Comparison of ENCODE assay signal across 11 cellular contexts in genomic region chr3:180306691-180307090, GRCh38.
DNase-seq lines count a peak whose midpoint lies in the region; ATAC-seq and TF ChIP-seq lines count a peak whose summit lies in the region.
"Had no signal": no experiment of that assay in that cellular context is flagged by ENCODE, and none has a peak within 500 bp of the region (broad histone marks: within the 10 kb centered on the region; RNA-seq: fewer than 3 reads in every experiment).

No MANE protein-coding gene starts in this region.

- TF ChIP-seq CTCF in parathyroid adenoma (IDR thresholded peaks at IDR 0.05): no peak

- H2AK5ac ChIP-seq in neuronal stem cell (ENCODE audit: low read depth, low read length): no peak overlapping the region

- peak; percentile 61 for DNase-seq in ELR (ENCODE audit: low read depth)
- DNase-seq in NCI-H226: peak; percentile 93
- no peak for DNase-seq in epithelial cell of prostate (ENCODE audit: low read depth, low spot score)
- DNase-seq in nucleus accumbens (lab: John Stamatoyannopoulos, UW): no peak
- no peak for DNase-seq in neuronal stem cell (ENCODE audit: low spot score)
- DNase-seq: activated CD4-positive, alpha-beta T cell treated with anti-CD3 and anti-CD28 coated beads, Interleukin-2, amount 50 U/mL, for 48 hours; stimulated activated naive CD4-positive, alpha-beta T cell treated with Interleukin-2 at 50 U/mL for 16 hours; T-helper 17 cell had no signal

- H2BK12ac ChIP-seq in neuronal stem cell (ENCODE audit: low read length): no peak overlapping the region

- H2BK15ac ChIP-seq in neuronal stem cell (ENCODE audit: low read length): no peak overlapping the region

- no peak overlapping the region for H3K9ac ChIP-seq in parathyroid adenoma
- H3K9ac ChIP-seq in neuronal stem cell (ENCODE audit: low read depth, low read length, poor library complexity): no peak overlapping the region

- no peak overlapping the region for H3K4me2 ChIP-seq in parathyroid adenoma (ENCODE audit: low read length)
- H3K4me2 ChIP-seq in neuronal stem cell (ENCODE audit: insufficient read depth, low read length, poor library complexity, severe bottlenecking): no peak overlapping the region

- no peak overlapping the region for H2BK120ac ChIP-seq in neuronal stem cell (ENCODE audit: low read depth, low read length)

- ATAC-seq in HG03039 (IDR thresholded peaks at IDR 0.05; ENCODE audit: unreplicated experiment): no peak
- ATAC-seq: GM12878, T-helper 17 cell had no signal

- no peak overlapping the region for H3K18ac ChIP-seq in neuronal stem cell (ENCODE audit: low read length)

- WGBS in neuronal stem cell (ENCODE audit: extremely low coverage in 2 of 2, insufficient read length in 2 of 2, insufficient replicate concordance in 1 of 2), 2 donors: no CpG with 5 or more reads among the region's 7 CpGs

- H3K9me3 ChIP-seq in parathyroid adenoma (ENCODE audit: control insufficient read depth, low read length) (no peaks in the 10 kb centered on the region), neuronal stem cell (replicated peaks in 1 of 2; ENCODE audit: control insufficient read depth in 2 of 2, insufficient read depth in 1 of 2, low read depth in 1 of 2, low read length in 2 of 2) (no peaks in the 10 kb centered on the region)

- no peak overlapping the region for H2BK5ac ChIP-seq in neuronal stem cell (ENCODE audit: low read length)

- H3K27ac ChIP-seq in epithelial cell of prostate: peak overlapping the region; percentile 7
- H3K27ac ChIP-seq in parathyroid adenoma: peak overlapping the region; percentile 26
- H3K27ac ChIP-seq in neuronal stem cell (replicated peaks; ENCODE audit: low read length): no peak overlapping the region

- H3K14ac ChIP-seq in neuronal stem cell (ENCODE audit: low read length): no peak overlapping the region

- no peak overlapping the region for H3K4ac ChIP-seq in neuronal stem cell (ENCODE audit: low read length)

- H3K4me3 ChIP-seq in parathyroid adenoma (ENCODE audit: low read depth, low read length) (no peak overlapping the region), neuronal stem cell (ENCODE audit: low read length in 2 of 2) (no peak overlapping the region)
- H3K4me3 ChIP-seq: GM12878 had no signal

- H3K79me2 ChIP-seq in parathyroid adenoma: no peaks in the 10 kb centered on the region

- H4K91ac ChIP-seq in neuronal stem cell (ENCODE audit: low read depth, low read length, poor library complexity): no peak overlapping the region

- H3K23ac ChIP-seq in neuronal stem cell (ENCODE audit: low read depth, low read length, poor library complexity): no peak overlapping the region

- H3K36me3 ChIP-seq in parathyroid adenoma (ENCODE audit: control insufficient read depth, insufficient read depth, low read length) (no peaks in the 10 kb centered on the region), neuronal stem cell (replicated peaks in 1 of 2; ENCODE audit: control insufficient read depth in 2 of 2, insufficient read depth in 2 of 2, low read length in 2 of 2) (no peaks in the 10 kb centered on the region)

- H3K4me1 ChIP-seq in parathyroid adenoma (peaks cover 6% of the 10 kb centered on the region), neuronal stem cell (ENCODE audit: control insufficient read depth in 2 of 2, insufficient read depth in 1 of 2, low read depth in 1 of 2, low read length in 2 of 2) (no peaks in the 10 kb centered on the region)

- H3K27me3 ChIP-seq in parathyroid adenoma (ENCODE audit: control insufficient read depth, insufficient read depth, low read length): no peaks in the 10 kb centered on the region
- no peaks in the 10 kb centered on the region for H3K27me3 ChIP-seq in neuronal stem cell (ENCODE audit: control insufficient read depth in 3 of 3, insufficient read depth in 3 of 3, low read depth in 1 of 3, low read length in 3 of 3)

- H3K79me1 ChIP-seq in neuronal stem cell (ENCODE audit: low read depth, low read length): no peaks in the 10 kb centered on the region

- H4K8ac ChIP-seq in neuronal stem cell (ENCODE audit: low read depth, low read length): no peak overlapping the region

- peak overlapping the region; percentile 82 for H2AFZ ChIP-seq in parathyroid adenoma
- no peak overlapping the region for H2AFZ ChIP-seq in neuronal stem cell (ENCODE audit: low read length)

Comparison
In these comparisons a context has a peak if more than half of its experiments do, and no peak if none do; other contexts are left out.
1. DNase-seq: peak in ELR (single experiment) and NCI-H226 (single experiment); none in epithelial cell of prostate (single experiment), nucleus accumbens (0 of 56) and neuronal stem cell (single experiment).